Comparison of ENCODE assay signal across 8 cellular contexts in genomic region chr2:20349457-20350034, GRCh38. TPM values are rescaled to one million over a fixed set of nuclear protein-coding genes. Genes with fewer than 3 reads are reported as not detected.
DNase-seq lines count a peak whose midpoint lies in the region; ATAC-seq and TF ChIP-seq lines count a peak whose summit lies in the region.

No MANE protein-coding gene starts in this region.

- TF ChIP-seq POLR2A in gastrocnemius medialis (IDR thresholded peaks at IDR 0.05) = no peak

- H3K9me3 ChIP-seq in HAP-1 (no peaks in the 10 kb centered on the region), SJCRH30 (replicated peaks) (no peaks in the 10 kb centered on the region), gastrocnemius medialis (no peaks in the 10 kb centered on the region)

- H3K4me1 ChIP-seq in HAP-1 (peaks cover 43% of the 10 kb centered on the region), SJCRH30 (peaks cover 18% of the 10 kb centered on the region), gastrocnemius medialis (peaks cover 42 to 48% of the 10 kb centered on the region in 2 donors)

- intact Hi-C loops in gastrocnemius medialis (cut with DNase I; ENCODE audit: low total_unique reads) = loop anchor here (2.0 to 5.0 kb wide), 2 partner anchors 297 to 301 kb away; partner anchors contain the start of genes HS1BP3 and LAPTM4A

- no peak for TF ChIP-seq CTCF in fibroblast of the aortic adventitia (IDR thresholded peaks at IDR 0.05; ENCODE audit: insufficient read depth, low read length)
- no peak for TF ChIP-seq CTCF in gastrocnemius medialis (IDR thresholded peaks at IDR 0.05 in 4 of 5, conservative IDR thresholded peaks at IDR 0.05 in 1 of 5)

- H3K27me3 ChIP-seq in HAP-1 (ENCODE audit: low read depth) (no peaks in the 10 kb centered on the region), SJCRH30 (no peaks in the 10 kb centered on the region), gastrocnemius medialis (no peaks in the 10 kb centered on the region)

- H3K4me3 ChIP-seq in HAP-1 = peak overlapping the region; percentile 79
- H3K4me3 ChIP-seq in SJCRH30 = peak overlapping the region; percentile 94
- H3K4me3 ChIP-seq in fibroblast of the aortic adventitia (ENCODE audit: low read depth, low read length) = peak overlapping the region; percentile 87
- peak overlapping the region; percentile 86 to 98 (median 95) for H3K4me3 ChIP-seq in gastrocnemius medialis

- in situ Hi-C loops in HAP-1 (cut with MboI; ENCODE audit: low sequenced_read_pairs) (no loop called here), gastrocnemius medialis (cut with MboI; ENCODE audit: low sequenced_read_pairs in 4 of 4) (loop anchor here in 2 of 4 donors (10.0 to 25.0 kb wide), 2 partner anchors 295 to 613 kb away; no protein-coding TSS in a partner anchor)

- DNase-seq in HAP-1 (ENCODE audit: low spot score in 2 of 2) = no peak
- no peak for DNase-seq in SJCRH30
- DNase-seq in fibroblast of the aortic adventitia (ENCODE audit: low read depth) = no peak
- DNase-seq in gastrocnemius medialis = no peak
- no peak for DNase-seq in SW 1271 (lab: John Stamatoyannopoulos, UW)

- H3K36me3 ChIP-seq in HAP-1 (replicated peaks) (peaks cover 4% of the 10 kb centered on the region; the same call in 1 of the 2 replicates), SJCRH30 (peaks cover 21% of the 10 kb centered on the region), gastrocnemius medialis (no peaks in the 10 kb centered on the region)

- ATAC-seq in gastrocnemius medialis = no peak
- no peak for ATAC-seq in HG03469 (IDR thresholded peaks at IDR 0.05; ENCODE audit: unreplicated experiment)
- no peak for ATAC-seq in GM18520 (IDR thresholded peaks at IDR 0.05; ENCODE audit: unreplicated experiment)
- ATAC-seq in GM19397 (IDR thresholded peaks at IDR 0.05; ENCODE audit: unreplicated experiment) = no peak

- H3K27ac ChIP-seq in SJCRH30 (peak overlapping the region; percentile 94), gastrocnemius medialis (peak overlapping the region; percentile 93 to 99 (median 98))

RNA-seq across cellular contexts. Expression of gene PUM2, which starts 1.1 kb away (rescaled TPM):
- total RNA-seq in SJCRH30 (2014; rRNA removed; shearing (Covaris generic)) = 54.6 and 69.0 TPM in 2 replicates
- 25.7 and 50.0 TPM in 2 replicates for total RNA-seq in fibroblast of the aortic adventitia (ENCODE audit: low replicate concordance)
- 10 to 100 TPM; 26.0 to 36.4 (median 29.6) TPM for total RNA-seq in gastrocnemius medialis
